8 cellular contexts compared by ENCODE assay signal in genomic region chr7:139702811-139703467, GRCh38.
DNase-seq lines count a peak whose midpoint lies in the region; ATAC-seq and TF ChIP-seq lines count a peak whose summit lies in the region.

No MANE protein-coding gene starts in this region.

- TF ChIP-seq POLR2A in heart left ventricle (IDR thresholded peaks at IDR 0.05): no peak

- peaks cover 14 to 87% (median 55%) of the 10 kb centered on the region in 12 donors for H3K4me1 ChIP-seq in heart left ventricle

- H3K36me3 Mint-ChIP-seq in stimulated activated naive CD8-positive, alpha-beta T cell treated with anti-CD3 and anti-CD28 coated beads, Interleukin-15, Interleukin-2, amounts not matched to agents 100 ng/mL and 50 ng/mL, for 24 hours (ENCODE audit: low read depth): peaks cover 10% of the 10 kb centered on the region

- TF ChIP-seq CTCF in heart left ventricle (IDR thresholded peaks at IDR 0.05): no peak

- ATAC-seq in stimulated activated naive CD8-positive, alpha-beta T cell treated with anti-CD3 and anti-CD28 coated beads, Interleukin-15, Interleukin-2, amounts not matched to agents 100 U/mL and 50 U/mL, for 24 hours: no peak
- ATAC-seq in HG03108 (IDR thresholded peaks at IDR 0.05; ENCODE audit: unreplicated experiment) (peak; percentile 67), heart left ventricle (peak; percentile 48 to 71 (median 60))

- peak overlapping the region; percentile 66 to 93 (median 80) for H3K27ac ChIP-seq in heart left ventricle

- intact Hi-C loops in heart left ventricle (cut with DNase I): loop anchor here in 3 of 10 donors (5.0 to 10.0 kb wide), 3 partner anchors 34 to 72 kb away; partner anchors contain the start of gene HIPK2 (in 1 of the 3)

- H3K27me3 Mint-ChIP-seq in stimulated activated naive CD8-positive, alpha-beta T cell treated with anti-CD3 and anti-CD28 coated beads, Interleukin-15, Interleukin-2, amounts not matched to agents 100 ng/mL and 50 ng/mL, for 24 hours: no peaks in the 10 kb centered on the region

- no peak overlapping the region for H3K4me3 Mint-ChIP-seq in stimulated activated naive CD8-positive, alpha-beta T cell treated with anti-CD3 and anti-CD28 coated beads, Interleukin-15, Interleukin-2, amounts not matched to agents 100 ng/mL and 50 ng/mL, for 24 hours

- H3K27ac Mint-ChIP-seq in stimulated activated naive CD8-positive, alpha-beta T cell treated with anti-CD3 and anti-CD28 coated beads, Interleukin-15, Interleukin-2, amounts not matched to agents 100 ng/mL and 50 ng/mL, for 24 hours: peak overlapping the region; percentile 13

- no peak overlapping the region for H3K4me3 ChIP-seq in heart left ventricle

- H3K36me3 ChIP-seq in heart left ventricle: peaks cover 0 to 55% (median 12%) of the 10 kb centered on the region in 9 donors

- WGBS in heart left ventricle, 4 donors: 22 to 38% (median 30%) methylated on average over 10 of the region's 10 CpGs

- no peaks in the 10 kb centered on the region for H3K9me3 ChIP-seq in heart left ventricle

- H3K4me1 Mint-ChIP-seq in stimulated activated naive CD8-positive, alpha-beta T cell treated with anti-CD3 and anti-CD28 coated beads, Interleukin-15, Interleukin-2, amounts not matched to agents 100 ng/mL and 50 ng/mL, for 24 hours (ENCODE audit: low read depth): peaks cover 25% of the 10 kb centered on the region

- no peaks in the 10 kb centered on the region for H3K27me3 ChIP-seq in heart left ventricle

- H3K9me3 Mint-ChIP-seq in stimulated activated naive CD8-positive, alpha-beta T cell treated with anti-CD3 and anti-CD28 coated beads, Interleukin-15, Interleukin-2, amounts not matched to agents 100 ng/mL and 50 ng/mL, for 24 hours: no peaks in the 10 kb centered on the region

- no peak for DNase-seq in stimulated activated naive CD8-positive, alpha-beta T cell treated with anti-CD3 and anti-CD28 coated beads, Interleukin-15, Interleukin-2, amounts not matched to agents 100 U/mL and 50 U/mL, for 24 hours
- DNase-seq in heart left ventricle (no peak), hepatic stellate cell (ENCODE audit: low spot score) (no peak), islet precursor cell (no peak), T-helper 9 cell (no peak), amniotic stem cell (lab: John Stamatoyannopoulos, UW) (no peak)
